Comparison of ENCODE assay signal across 8 cellular contexts in the genomic region with DNA sequence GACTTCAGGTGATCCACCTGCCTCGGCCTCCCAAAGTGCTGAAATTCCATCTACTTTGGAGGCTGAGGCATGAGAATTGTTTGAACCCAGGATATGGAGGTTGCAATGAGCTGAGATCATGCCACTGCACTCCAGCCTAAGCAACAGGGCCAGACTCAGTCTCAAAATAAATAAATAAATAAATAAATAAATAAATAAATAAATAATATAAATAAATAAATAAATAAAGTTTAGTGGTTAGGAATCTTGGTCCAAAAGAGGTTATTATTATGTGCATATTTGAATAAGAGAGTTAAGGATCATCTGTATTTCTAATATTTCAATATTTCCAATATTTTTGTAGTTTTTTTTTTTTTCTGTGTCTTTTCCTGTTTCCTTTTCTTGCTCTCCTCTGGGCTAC.
"Had no signal": no experiment of that assay in that cellular context is flagged by ENCODE, and none has a peak within 500 bp of the region (broad histone marks: within the 10 kb centered on the region; RNA-seq: fewer than 3 reads in every experiment).

No MANE protein-coding gene starts in this region.

- H3K27ac Mint-ChIP-seq: IgD-negative memory B cell had no signal

- H3K36me3 Mint-ChIP-seq: IgD-negative memory B cell had no signal

- H3K4me3 Mint-ChIP-seq: IgD-negative memory B cell had no signal

- H3K27ac ChIP-seq: HL-60 had no signal

- H3K4me3 ChIP-seq: K562 had no signal

- H3K4me1 Mint-ChIP-seq: IgD-negative memory B cell had no signal

- FAIRE-seq: HepG2, HTR-8/SVneo, K562 had no signal

- DNase-seq: IMR-90, KBM-7, KG1 had no signal

- ATAC-seq: HepG2, K562 had no signal
